In genomic region chr14:73760598-73761586, GRCh38 we compare ENCODE assay signal across 8 cellular contexts. TPM values are rescaled to one million over a fixed set of nuclear protein-coding genes. Genes with fewer than 3 reads are reported as not detected.
DNase-seq lines count a peak whose midpoint lies in the region; TF ChIP-seq lines count a peak whose summit lies in the region.

No MANE protein-coding gene starts in this region.

- no peak for TF ChIP-seq CTCF in choroid plexus epithelial cell (conservative IDR thresholded peaks at IDR 0.05; ENCODE audit: low read depth, low read length)
- no peak for TF ChIP-seq CTCF in neural crest cell (conservative IDR thresholded peaks at IDR 0.05)

- H3K4me1 Mint-ChIP-seq in neural crest cell = peaks cover 54% of the 10 kb centered on the region

- H3K27ac ChIP-seq in HUES6 (ENCODE audit: low read depth, low read length) = peak overlapping the region; percentile 41; the same call in 1 of the 2 replicates

- H3K4me3 Mint-ChIP-seq in neural crest cell = peak overlapping the region; percentile 87

- H3K4me3 ChIP-seq in HUES6 (ENCODE audit: low read depth, low read length) = peak overlapping the region; percentile 89
- H3K4me3 ChIP-seq in choroid plexus epithelial cell (ENCODE audit: low read depth, low read length) = peak overlapping the region; percentile 46

- DNase-seq in Daoy (ENCODE audit: low read depth) (peak; percentile 15), choroid plexus epithelial cell (ENCODE audit: low read depth) (no peak), neural crest cell (ENCODE audit: low read depth, low spot score) (no peak), HCEC 1CT (no peak), NOMO-1 treated with DMSO at 0.1 percent for 48 hours (lab: John Stamatoyannopoulos, UW; ENCODE audit: unreplicated experiment) (no peak), NCI-H187 (lab: John Stamatoyannopoulos, UW) (no peak)
- no peak for DNase-seq in NK-92 treated with Interleukin-12 subunit alpha and Interleukin-12 subunit beta, amount 100 ng/mL, for 24 hours (lab: John Stamatoyannopoulos, UW)

- peaks cover 2% of the 10 kb centered on the region for H3K27me3 Mint-ChIP-seq in neural crest cell (ENCODE audit: low read depth)

- peak overlapping the region; percentile 89 for H3K27ac Mint-ChIP-seq in neural crest cell (ENCODE audit: unreplicated experiment)

- H3K9me3 Mint-ChIP-seq in neural crest cell = no peaks in the 10 kb centered on the region

- no peaks in the 10 kb centered on the region for H3K9me3 ChIP-seq in HUES6 (ENCODE audit: control insufficient read depth, insufficient read depth, low read depth, low read length)

- H3K9ac ChIP-seq in HUES6 (ENCODE audit: low read length) = peak overlapping the region; percentile 56

- no peaks in the 10 kb centered on the region for H3K36me3 Mint-ChIP-seq in neural crest cell (ENCODE audit: low read depth)

- H3K27me3 ChIP-seq in HUES6 (ENCODE audit: control insufficient read depth, insufficient read depth, low read length) = peaks cover 15% of the 10 kb centered on the region

- no peaks in the 10 kb centered on the region for H3K36me3 ChIP-seq in HUES6 (ENCODE audit: control insufficient read depth, insufficient read depth, low read length)

- H3K4me1 ChIP-seq in HUES6 (ENCODE audit: control insufficient read depth, insufficient read depth, low read length) = peaks cover 55% of the 10 kb centered on the region

RNA-seq across cellular contexts. Expression of gene PNMA1, which starts 46.7 kb away (rescaled TPM):
- total RNA-seq in Daoy (2014; rRNA removed; shearing (Covaris generic)) = 20.2 and 22.4 TPM in 2 replicates
- 94.4 and 97.4 TPM in 2 replicates for total RNA-seq in neural crest cell
